22 cellular contexts compared by ENCODE assay signal in genomic region chr4:42560465-42560864, GRCh38.
A peak's percentile ranks its signal among the peaks of the same experiment; 100 is the strongest.
DNase-seq lines count a peak whose midpoint lies in the region; ATAC-seq, FAIRE-seq and TF ChIP-seq lines count a peak whose summit lies in the region.
"Had no signal": no experiment of that assay in that cellular context is flagged by ENCODE, and none has a peak within 500 bp of the region (broad histone marks: within the 10 kb centered on the region; RNA-seq: fewer than 3 reads in every experiment).

No MANE protein-coding gene starts in this region.

- H3K4me2 ChIP-seq in osteoblast (ENCODE audit: insufficient read depth, low read length) (no peak overlapping the region), MM.1S (ENCODE audit: low read depth, low read length) (no peak overlapping the region)
- H3K4me2 ChIP-seq: BLaER1 had no signal

- H3K27me3 ChIP-seq in osteoblast (ENCODE audit: insufficient read depth, low read length), result no peaks in the 10 kb centered on the region
- no peaks in the 10 kb centered on the region for H3K27me3 ChIP-seq in upper lobe of right lung
- no peaks in the 10 kb centered on the region for H3K27me3 ChIP-seq in uterus
- no peaks in the 10 kb centered on the region for H3K27me3 ChIP-seq in MM.1S (replicated peaks; ENCODE audit: insufficient read depth, low read length)
- H3K27me3 ChIP-seq: BLaER1 had no signal

- intact Hi-C loops in upper lobe of right lung (cut with DNase I) (no loop called here), uterus (cut with DNase I; ENCODE audit: low total_unique reads) (loop anchor here (10.0 kb wide), 1 partner anchor 304 kb away; no protein-coding TSS in a partner anchor)

- DNase-seq in GM18507 (ENCODE audit: extremely low spot score, insufficient read length, low read depth) (no peak), left kidney (ENCODE audit: low read depth, low spot score) (peak; percentile 15), osteoblast (ENCODE audit: insufficient read length, low spot score, missing footprints) (peak; percentile 55), upper lobe of right lung (no peak), uterus (no peak), MM.1S (no peak)
- DNase-seq: Caco-2; CD4-positive, CD25-positive, alpha-beta regulatory T cell; CD8-positive, alpha-beta T cell; DMS153; DND-41; GOT3; HFFc6 had no signal

- FAIRE-seq in GM18507 (lab: Jason Lieb, UNC), result peak; percentile 29
- FAIRE-seq: A204.1, G401.6, GM12892, H54 had no signal

- H3K27ac ChIP-seq in osteoblast (ENCODE audit: low read depth, low read length) (no peak overlapping the region), upper lobe of right lung (no peak overlapping the region), uterus (no peak overlapping the region), MM.1S (ENCODE audit: low read length) (no peak overlapping the region)
- H3K27ac ChIP-seq: 22Rv1, BLaER1, C4-2B had no signal

- H3K4me1 ChIP-seq in osteoblast (ENCODE audit: insufficient read depth, low read length), result no peaks in the 10 kb centered on the region
- no peaks in the 10 kb centered on the region for H3K4me1 ChIP-seq in upper lobe of right lung
- no peaks in the 10 kb centered on the region for H3K4me1 ChIP-seq in uterus
- no peaks in the 10 kb centered on the region for H3K4me1 ChIP-seq in MM.1S (ENCODE audit: low read length)
- H3K4me1 ChIP-seq: BLaER1, Caco-2, HAP-1 had no signal

- TF ChIP-seq CTCF in osteoblast (IDR thresholded peaks at IDR 0.05; ENCODE audit: extremely low read depth, low read depth, low read length) (no peak), upper lobe of right lung (IDR thresholded peaks at IDR 0.05) (no peak), uterus (IDR thresholded peaks at IDR 0.05) (no peak), MM.1S (IDR thresholded peaks at IDR 0.05; ENCODE audit: low read length) (no peak)

- H3K4me3 ChIP-seq in osteoblast (ENCODE audit: insufficient read depth, low read length) (no peak overlapping the region), upper lobe of right lung (no peak overlapping the region), uterus (no peak overlapping the region), MM.1S (ENCODE audit: low read length) (no peak overlapping the region)
- H3K4me3 ChIP-seq: BLaER1, HAP-1 had no signal

- no peak for TF ChIP-seq POLR2A in uterus (IDR thresholded peaks at IDR 0.05)

- no peaks in the 10 kb centered on the region for H3F3A ChIP-seq in MM.1S (ENCODE audit: insufficient read depth, low read length)

- ATAC-seq in upper lobe of right lung (peak; percentile 36), esophagus mucosa (no peak)

- no peaks in the 10 kb centered on the region for H4K20me1 ChIP-seq in osteoblast (ENCODE audit: insufficient read depth, low read length)
- no peaks in the 10 kb centered on the region for H4K20me1 ChIP-seq in MM.1S (ENCODE audit: insufficient read depth, low read length)
- H4K20me1 ChIP-seq: BLaER1 had no signal

- H3K79me2 ChIP-seq in osteoblast (ENCODE audit: insufficient read depth, low read length), result no peaks in the 10 kb centered on the region
- H3K79me2 ChIP-seq in MM.1S (ENCODE audit: low read length), result no peaks in the 10 kb centered on the region

- H3K36me3 ChIP-seq in osteoblast (ENCODE audit: insufficient read depth, low read length) (no peaks in the 10 kb centered on the region), upper lobe of right lung (no peaks in the 10 kb centered on the region), uterus (no peaks in the 10 kb centered on the region), MM.1S (replicated peaks; ENCODE audit: insufficient read depth, low read length) (no peaks in the 10 kb centered on the region; the same call in 1 of the 2 replicates)
- H3K36me3 ChIP-seq: HAP-1 had no signal

- no peak overlapping the region for H3K9ac ChIP-seq in MM.1S (ENCODE audit: low read length)
- H3K9ac ChIP-seq: BLaER1 had no signal

- H2AFZ ChIP-seq in osteoblast (ENCODE audit: low read length) (no peak overlapping the region), MM.1S (ENCODE audit: low read length) (no peak overlapping the region)

- H3K9me3 ChIP-seq in osteoblast (ENCODE audit: low read depth, low read length), result no peaks in the 10 kb centered on the region
- no peaks in the 10 kb centered on the region for H3K9me3 ChIP-seq in upper lobe of right lung
- no peaks in the 10 kb centered on the region for H3K9me3 ChIP-seq in uterus
- no peaks in the 10 kb centered on the region for H3K9me3 ChIP-seq in MM.1S (replicated peaks; ENCODE audit: insufficient read depth, low read length)
- H3K9me3 ChIP-seq: Caco-2, HAP-1 had no signal

- H3K9me2 ChIP-seq in MM.1S (replicated peaks; ENCODE audit: insufficient read depth, low read length), result no peaks in the 10 kb centered on the region

Comparison
In these comparisons a context has a peak if more than half of its experiments do, and no peak if none do; other contexts are left out.
1. DNase-seq: peak in left kidney (single experiment) and osteoblast (single experiment); none in GM18507 (single experiment), upper lobe of right lung (single experiment), uterus (0 of 2) and MM.1S (single experiment).